8 cellular contexts compared by ENCODE assay signal in the genomic region with DNA sequence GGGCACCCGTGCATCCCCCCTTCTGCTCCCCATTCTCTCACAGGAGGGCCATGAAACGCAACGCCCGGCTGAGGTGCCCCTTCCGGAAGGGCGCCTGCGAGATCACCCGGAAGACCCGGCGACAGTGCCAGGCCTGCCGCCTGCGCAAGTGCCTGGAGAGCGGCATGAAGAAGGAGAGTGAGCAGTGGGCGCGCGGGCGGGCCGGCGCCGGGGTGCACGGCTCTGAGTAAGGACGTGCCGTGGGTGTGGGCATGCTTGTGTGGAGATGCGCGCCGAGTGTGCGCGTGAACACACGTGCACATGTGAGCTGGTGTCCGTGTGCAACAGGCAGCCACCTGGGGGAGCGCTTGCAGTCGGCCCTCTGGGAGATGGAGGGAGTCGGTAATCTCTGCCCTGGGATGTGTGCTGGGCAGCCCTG. TPM values are rescaled to one million over a fixed set of nuclear protein-coding genes. Genes with fewer than 3 reads are reported as not detected.
A peak's percentile ranks its signal among the peaks of the same experiment; 100 is the strongest.
DNase-seq lines count a peak whose midpoint lies in the region; ATAC-seq and TF ChIP-seq lines count a peak whose summit lies in the region.

No MANE protein-coding gene starts in this region.

- no peaks in the 10 kb centered on the region for H3K9me3 Mint-ChIP-seq in endodermal cell

- TF ChIP-seq CTCF in AG10803 (conservative IDR thresholded peaks at IDR 0.05; ENCODE audit: low read length): peak; percentile 33
- TF ChIP-seq CTCF in endodermal cell (conservative IDR thresholded peaks at IDR 0.05): no peak
- no peak for TF ChIP-seq CTCF in osteoblast (IDR thresholded peaks at IDR 0.05; ENCODE audit: extremely low read depth, low read depth, low read length)
- TF ChIP-seq CTCF in upper lobe of left lung (IDR thresholded peaks at IDR 0.05): peak in 1 of 6 experiments; percentile 9

- H3K27me3 Mint-ChIP-seq in endodermal cell (ENCODE audit: insufficient read depth): peaks cover 2% of the 10 kb centered on the region

- no peaks in the 10 kb centered on the region for H4K20me1 ChIP-seq in osteoblast (ENCODE audit: insufficient read depth, low read length)

- H3K9ac ChIP-seq in endodermal cell (ENCODE audit: extremely low read depth, low read length, poor library complexity, severe bottlenecking): no peak overlapping the region

- H3K4me1 Mint-ChIP-seq in endodermal cell: no peaks in the 10 kb centered on the region

- H3K4me2 ChIP-seq in osteoblast (ENCODE audit: insufficient read depth, low read length): peak overlapping the region; percentile 82

- H3K9me3 ChIP-seq in endodermal cell (ENCODE audit: control insufficient read depth, low read length): no peaks in the 10 kb centered on the region
- no peaks in the 10 kb centered on the region for H3K9me3 ChIP-seq in osteoblast (ENCODE audit: low read depth, low read length)
- H3K9me3 ChIP-seq in upper lobe of left lung: no peaks in the 10 kb centered on the region

- WGBS in endodermal cell (ENCODE audit: insufficient coverage in 1 of 2, insufficient read length in 1 of 2), 2 experiments: 95 to 96% methylated on average over 12 to 33 of the region's 33 CpGs
- WGBS in upper lobe of left lung, 2 donors: 2 to 13% methylated on average over 3 to 26 of the region's 33 CpGs

- DNase-seq in AG10803 (ENCODE audit: low read depth): peak; percentile 27
- DNase-seq in GM19238 (ENCODE audit: insufficient read length, low spot score): peak; percentile 63
- peak; percentile 33 to 40 for DNase-seq in activated CD4-positive, alpha-beta T cell treated with anti-CD3 and anti-CD28 coated beads, Interleukin-2, amount 50 U/mL, for 24 hours (ENCODE audit: low read depth in 1 of 2, low spot score in 1 of 2)
- no peak for DNase-seq in endodermal cell
- DNase-seq in osteoblast (ENCODE audit: insufficient read length, low spot score, missing footprints): peak; percentile 91
- peak; percentile 23 to 90 for DNase-seq in upper lobe of left lung
- no peak for DNase-seq in NCI-H1694 (lab: John Stamatoyannopoulos, UW)

- no peaks in the 10 kb centered on the region for H3K4me1 ChIP-seq in endodermal cell (ENCODE audit: control insufficient read depth, insufficient read depth, low read length)
- H3K4me1 ChIP-seq in osteoblast (ENCODE audit: insufficient read depth, low read length): peaks cover 5% of the 10 kb centered on the region
- H3K4me1 ChIP-seq in upper lobe of left lung: peaks cover 0 to 14% (median 7%) of the 10 kb centered on the region in 4 donors

- no peak overlapping the region for H3K27ac Mint-ChIP-seq in endodermal cell

- TF ChIP-seq POLR2A in upper lobe of left lung (IDR thresholded peaks at IDR 0.05): no peak

- H2AFZ ChIP-seq in osteoblast (ENCODE audit: low read length): peak overlapping the region; percentile 79

- H3K4me3 ChIP-seq in AG10803 (ENCODE audit: low read length): peak overlapping the region; percentile 58
- no peak overlapping the region for H3K4me3 ChIP-seq in endodermal cell (ENCODE audit: low read length)
- H3K4me3 ChIP-seq in osteoblast (ENCODE audit: insufficient read depth, low read length): peak overlapping the region; percentile 72
- H3K4me3 ChIP-seq in upper lobe of left lung: peak overlapping the region; percentile 7 to 64 (median 58)

- peak overlapping the region; percentile 39 for H3K4me3 Mint-ChIP-seq in endodermal cell

- H3K27ac ChIP-seq in endodermal cell (ENCODE audit: low read depth, low read length) (no peak overlapping the region), osteoblast (ENCODE audit: low read depth, low read length) (no peak overlapping the region), upper lobe of left lung (no peak overlapping the region)

- peak; percentile 79 for ATAC-seq in HG03378 (IDR thresholded peaks at IDR 0.05; ENCODE audit: unreplicated experiment)
- peak; percentile 62 to 72 for ATAC-seq in upper lobe of left lung (ENCODE audit: low FRiP score in 2 of 2)

- H3K36me3 ChIP-seq in endodermal cell (ENCODE audit: control insufficient read depth, insufficient read depth, low read length) (no peaks in the 10 kb centered on the region), osteoblast (ENCODE audit: insufficient read depth, low read length) (no peaks in the 10 kb centered on the region), upper lobe of left lung (no peaks in the 10 kb centered on the region)

- TF ChIP-seq EP300 in upper lobe of left lung (IDR thresholded peaks at IDR 0.05): no peak

- H3K27me3 ChIP-seq in endodermal cell (ENCODE audit: control insufficient read depth, insufficient read depth, low read length, poor library complexity, severe bottlenecking): no peaks in the 10 kb centered on the region
- H3K27me3 ChIP-seq in osteoblast (ENCODE audit: insufficient read depth, low read length): no peaks in the 10 kb centered on the region
- H3K27me3 ChIP-seq in upper lobe of left lung: no peaks in the 10 kb centered on the region

- no peaks in the 10 kb centered on the region for H3K79me2 ChIP-seq in osteoblast (ENCODE audit: insufficient read depth, low read length)

- H3K36me3 Mint-ChIP-seq in endodermal cell (ENCODE audit: low read depth): no peaks in the 10 kb centered on the region

RNA-seq across cellular contexts. Expression of a gene that starts 28.1 kb away (rescaled TPM):
- under 1 TPM; 0.20 to 0.29 TPM for total RNA-seq in endodermal cell
- polyA plus RNA-seq in endodermal cell (2013, experiment 1 of 2): not detected
- polyA plus RNA-seq in endodermal cell (2013, experiment 2 of 2): not detected
- 0.36 TPM in 1 of 2 replicates, not detected in the other for total RNA-seq in osteoblast
- total RNA-seq in upper lobe of left lung: under 1 TPM in 4 of 6 donors, not detected in 2; 0.22 to 0.46 (median 0.39) TPM

Comparison
In these comparisons a context has a peak if more than half of its experiments do, and no peak if none do; other contexts are left out.
1. DNase-seq: peak in AG10803 (single experiment), GM19238 (single experiment), activated CD4-positive, alpha-beta T cell treated with anti-CD3 and anti-CD28 coated beads, Interleukin-2, amount 50 U/mL, for 24 hours (2 of 2), osteoblast (single experiment) and upper lobe of left lung (2 of 2); none in endodermal cell (single experiment) and NCI-H1694 (single experiment).